Comparison of ENCODE assay signal across 8 cellular contexts in the genomic region with DNA sequence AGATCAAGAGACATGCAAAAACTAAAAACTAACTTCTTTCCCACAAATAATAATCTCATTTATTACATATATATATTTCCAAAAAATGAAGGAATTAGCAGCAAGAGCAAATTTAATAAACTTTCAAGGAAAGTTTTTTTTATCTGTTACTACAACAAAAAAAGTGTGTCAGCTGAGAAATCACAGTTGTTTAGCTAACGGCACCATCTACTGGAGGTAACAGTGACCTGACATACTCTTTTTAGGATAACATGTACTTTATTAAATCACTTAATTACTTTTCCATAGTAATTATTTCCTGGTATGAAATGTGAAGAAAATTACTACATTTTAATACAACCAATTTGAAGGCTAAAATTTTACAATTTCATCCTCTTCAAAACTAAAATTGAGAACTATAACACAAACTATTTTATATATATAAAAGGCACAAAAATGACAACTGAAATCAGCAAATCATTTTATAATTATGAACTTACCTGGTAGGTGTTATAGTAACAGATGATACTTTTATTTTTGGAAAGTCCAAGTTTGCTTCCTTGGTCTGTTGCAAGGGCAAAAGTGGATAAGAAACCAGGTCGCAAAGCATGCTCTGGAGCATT. TPM values are rescaled to one million over a fixed set of nuclear protein-coding genes. Genes with fewer than 3 reads are reported as not detected.
DNase-seq lines count a peak whose midpoint lies in the region; ATAC-seq, FAIRE-seq and TF ChIP-seq lines count a peak whose summit lies in the region.

No MANE protein-coding gene starts in this region.

- no peaks in the 10 kb centered on the region for H3K4me1 Mint-ChIP-seq in GM23338
- H3K4me1 Mint-ChIP-seq in stimulated activated memory B cell treated with anti-CD40 and anti-IgM and Interleukin-4, amounts not matched to agents 10 μg/mL and 1 μg/mL and 100 μg/mL, for 72 hours = peaks cover 6% of the 10 kb centered on the region

- ATAC-seq in GM23338 = no peak
- ATAC-seq in pancreas = peak in 1 of 4 donors; percentile 56
- ATAC-seq in HG03095 (IDR thresholded peaks at IDR 0.05; ENCODE audit: unreplicated experiment) = no peak
- ATAC-seq in stimulated activated memory B cell treated with anti-CD40 and anti-IgM and Interleukin-4, amounts not matched to agents 10 μg/mL and 1 μg/mL and 100 μg/mL, for 72 hours = no peak

- H3K27ac Mint-ChIP-seq in GM23338 = no peak overlapping the region
- no peak overlapping the region for H3K27ac Mint-ChIP-seq in stimulated activated memory B cell treated with anti-CD40 and anti-IgM and Interleukin-4, amounts not matched to agents 10 μg/mL and 1 μg/mL and 100 μg/mL, for 72 hours

- H3K14ac ChIP-seq in H1 (ENCODE audit: insufficient read length) = no peak overlapping the region

- intact Hi-C loops in OCI-LY7 (cut with micrococcal nuclease; ENCODE audit: unreplicated experiment) = loop anchor here (1.0 kb wide), 2 partner anchors 77 to 322 kb away; no protein-coding TSS in a partner anchor
- intact Hi-C loops in pancreas (cut with DNase I) = no loop called here

- POLR2A ChIA-PET in OCI-LY7 (lab: Charles Lee) = interaction anchor here (0.9 to 1.2 kb wide), 2 partner anchors 64 to 69 kb away, joined by 4 to 5 read pairs; a partner anchor contains a TSS
- POLR2A ChIA-PET in H1 (lab: Charles Lee; ENCODE audit: partially characterized antibody) = interaction anchor here (0.9 to 1.1 kb wide), 2 partner anchors 64 to 77 kb away, joined by 3 to 4 read pairs; no protein-coding TSS in a partner anchor

- H3K4ac ChIP-seq in H1 (replicated peaks; ENCODE audit: insufficient read length, low read depth, low read length) = no peak overlapping the region

- H2AFZ ChIP-seq in GM23338 = no peak overlapping the region
- no peak overlapping the region for H2AFZ ChIP-seq in OCI-LY7 (ENCODE audit: low read length)
- no peak overlapping the region for H2AFZ ChIP-seq in H1 (ENCODE audit: low read length)

- no peaks in the 10 kb centered on the region for H3K79me1 ChIP-seq in H1 (ENCODE audit: low read depth, low read length)

- no peak overlapping the region for H2BK5ac ChIP-seq in H1 (ENCODE audit: low read depth, low read length)

- H3K9me3 ChIP-seq in OCI-LY7 (ENCODE audit: low read length) (no peaks in the 10 kb centered on the region), H1 (ENCODE audit: insufficient read depth in 2 of 2, low read depth in 1 of 2, low read length in 1 of 2) (no peaks in the 10 kb centered on the region), pancreas (no peaks in the 10 kb centered on the region)

- peak; percentile 71 to 79 for TF ChIP-seq RAD21 in H1 (IDR thresholded peaks at IDR 0.05 in 1 of 2, conservative IDR thresholded peaks at IDR 0.05 in 1 of 2; ENCODE audit: low read depth in 2 of 2, low read length in 2 of 2)

- H3K27me3 Mint-ChIP-seq in GM23338 (ENCODE audit: insufficient read depth, low read depth, poor library complexity) = no peaks in the 10 kb centered on the region
- H3K27me3 Mint-ChIP-seq in stimulated activated memory B cell treated with anti-CD40 and anti-IgM and Interleukin-4, amounts not matched to agents 10 μg/mL and 1 μg/mL and 100 μg/mL, for 72 hours = no peaks in the 10 kb centered on the region

- H4K5ac ChIP-seq in H1 (ENCODE audit: insufficient read length, low read depth, low read length) = no peak overlapping the region

- WGBS in H1 (ENCODE audit: extremely low coverage in 1 of 2, insufficient coverage in 1 of 2, insufficient read length in 1 of 2, insufficient replicate concordance in 2 of 2, low coverage in 1 of 2, low lambda C conversion rate in 2 of 2, missing lambda C conversion rate in 1 of 2), 2 experiments = 93% methylated on average over 2 of the region's 2 CpGs; no CpG with 5 or more reads in 1 of the 2 experiments
- WGBS in pancreas, 2 donors = 61 to 65% methylated on average over 2 of the region's 2 CpGs

- CTCF ChIA-PET in OCI-LY7 (lab: Charles Lee; ENCODE audit: unreplicated experiment) (no interaction called here), H1 (lab: Charles Lee; ENCODE audit: partially characterized antibody) (interaction anchor here (0.6 to 2.7 kb wide), 17 partner anchors 33 to 1764 kb away, joined by 3 to 13 read pairs (median 3); no protein-coding TSS in a partner anchor)

- no peak for TF ChIP-seq POLR2A in H1 (IDR thresholded peaks at IDR 0.05; ENCODE audit: control extremely low read depth in 1 of 2, low read depth in 2 of 2, low read length in 2 of 2)

- no peak for TF ChIP-seq EP300 in H1 (IDR thresholded peaks at IDR 0.05; ENCODE audit: borderline replicate concordance in 1 of 2, low read depth in 2 of 2, low read length in 2 of 2)

- H4K8ac ChIP-seq in H1 (ENCODE audit: extremely low read depth, insufficient read depth, low read length) = no peak overlapping the region

- H2AK5ac ChIP-seq in H1 (ENCODE audit: low read depth, low read length) = no peak overlapping the region

- H4K20me1 ChIP-seq in GM23338 (replicated peaks; ENCODE audit: insufficient read depth) (no peaks in the 10 kb centered on the region), OCI-LY7 (ENCODE audit: insufficient read depth, low read length) (no peaks in the 10 kb centered on the region), H1 (replicated peaks in 1 of 2; ENCODE audit: control insufficient read depth in 1 of 2, insufficient read depth in 2 of 2, low read length in 2 of 2) (peaks cover 2 to 4% of the 10 kb centered on the region in 2 experiments)

- H3K79me2 ChIP-seq in GM23338 (replicated peaks; ENCODE audit: insufficient read depth) (no peaks in the 10 kb centered on the region; the same call in 1 of the 2 replicates), OCI-LY7 (ENCODE audit: insufficient read depth, low read depth, low read length) (peaks cover 4% of the 10 kb centered on the region; the same call in 1 of the 2 replicates), H1 (ENCODE audit: control insufficient read depth in 1 of 2, insufficient read depth in 2 of 2, low read length in 2 of 2) (peaks cover 0 to 11% of the 10 kb centered on the region in 2 experiments; a peak in 2 of 4 replicates)

- no peaks in the 10 kb centered on the region for H3K9me2 ChIP-seq in GM23338 (ENCODE audit: insufficient read depth)
- H3K9me2 ChIP-seq in OCI-LY7 (ENCODE audit: insufficient read depth, low read length) = no peaks in the 10 kb centered on the region

- H3K4me1 ChIP-seq in GM23338 (ENCODE audit: insufficient read depth) (no peaks in the 10 kb centered on the region), OCI-LY7 (ENCODE audit: insufficient read depth, low read length, poor library complexity, severe bottlenecking) (no peaks in the 10 kb centered on the region), H1 (replicated peaks in 1 of 4; ENCODE audit: control insufficient read depth in 3 of 4, insufficient read depth in 4 of 4, low read length in 3 of 4) (no peaks in the 10 kb centered on the region), pancreas (peaks cover 3 to 9% (median 9%) of the 10 kb centered on the region in 3 donors)

- no peak overlapping the region for H3K4me3 Mint-ChIP-seq in GM23338
- no peak overlapping the region for H3K4me3 Mint-ChIP-seq in stimulated activated memory B cell treated with anti-CD40 and anti-IgM and Interleukin-4, amounts not matched to agents 10 μg/mL and 1 μg/mL and 100 μg/mL, for 72 hours

- H3K27ac ChIP-seq in GM23338 (ENCODE audit: low read depth) = no peak overlapping the region
- no peak overlapping the region for H3K27ac ChIP-seq in OCI-LY7 (ENCODE audit: low read depth, low read length, poor library complexity, severe bottlenecking)
- no peak overlapping the region for H3K27ac ChIP-seq in H1 (ENCODE audit: low read depth, low read length)
- H3K27ac ChIP-seq in pancreas = no peak overlapping the region

- BruUV-seq in OCI-LY7 (replicated peaks; lab: Mats Ljungman, UMichigan) = no TSS peak

- H3K4me2 ChIP-seq in GM23338 = no peak overlapping the region
- H3K4me2 ChIP-seq in OCI-LY7 (ENCODE audit: low read length) = no peak overlapping the region
- no peak overlapping the region for H3K4me2 ChIP-seq in H1 (ENCODE audit: insufficient read depth in 1 of 2, low read depth in 2 of 2, low read length in 2 of 2)

- H3K4me3 ChIP-seq in GM23338 (no peak overlapping the region), OCI-LY7 (ENCODE audit: low read depth, low read length, poor library complexity, severe bottlenecking) (no peak overlapping the region), H1 (ENCODE audit: extremely low read depth in 1 of 4, insufficient read depth in 2 of 4, low read depth in 3 of 4, low read length in 4 of 4) (no peak overlapping the region), pancreas (no peak overlapping the region)

- H3K27me3 ChIP-seq in GM23338 (ENCODE audit: insufficient read depth) (no peaks in the 10 kb centered on the region), H1 (replicated peaks in 1 of 4; ENCODE audit: control insufficient read depth in 3 of 4, extremely low read depth in 1 of 4, insufficient read depth in 3 of 4, low read length in 3 of 4) (no peaks in the 10 kb centered on the region), pancreas (no peaks in the 10 kb centered on the region)

- no peak overlapping the region for H3K18ac ChIP-seq in H1 (ENCODE audit: extremely low read depth, low read length)

- no peak overlapping the region for H2BK15ac ChIP-seq in H1 (ENCODE audit: low read length)

- H2BK20ac ChIP-seq in H1 (ENCODE audit: low read length) = no peak overlapping the region

- peaks cover 5% of the 10 kb centered on the region; the same call in 2 of the 3 replicates for H3K36me3 Mint-ChIP-seq in GM23338 (ENCODE audit: low read depth)
- peaks cover 12% of the 10 kb centered on the region for H3K36me3 Mint-ChIP-seq in stimulated activated memory B cell treated with anti-CD40 and anti-IgM and Interleukin-4, amounts not matched to agents 10 μg/mL and 1 μg/mL and 100 μg/mL, for 72 hours

- no peaks in the 10 kb centered on the region for H3K9me3 Mint-ChIP-seq in GM23338
- H3K9me3 Mint-ChIP-seq in stimulated activated memory B cell treated with anti-CD40 and anti-IgM and Interleukin-4, amounts not matched to agents 10 μg/mL and 1 μg/mL and 100 μg/mL, for 72 hours = no peaks in the 10 kb centered on the region

- H3K23me2 ChIP-seq in H1 (ENCODE audit: low read depth, low read length) = no peaks in the 10 kb centered on the region

- H3K23ac ChIP-seq in H1 (ENCODE audit: insufficient read length) = no peak overlapping the region

- no peak overlapping the region for H4K91ac ChIP-seq in H1 (replicated peaks; ENCODE audit: insufficient read length, low read length)

- H3K9ac ChIP-seq in H1 (replicated peaks in 1 of 4; ENCODE audit: extremely low read depth in 1 of 4, low read depth in 3 of 4, low read length in 3 of 4) = no peak overlapping the region

- H2BK12ac ChIP-seq in H1 (ENCODE audit: low read depth, low read length) = no peak overlapping the region

- FAIRE-seq in H1 (lab: Jason Lieb, UNC) (no peak), pancreas (lab: Jason Lieb, UNC) (peak; percentile 95)

- H3K36me3 ChIP-seq in GM23338 (ENCODE audit: insufficient read depth) (no peaks in the 10 kb centered on the region), OCI-LY7 (ENCODE audit: insufficient read depth, low read length) (peaks cover 56% of the 10 kb centered on the region), H1 (ENCODE audit: control insufficient read depth in 2 of 4, insufficient read depth in 4 of 4, low read length in 3 of 4) (peaks cover 0 to 23% (median 6%) of the 10 kb centered on the region in 4 experiments; a peak in 4 of 8 replicates), pancreas (peaks cover 0 to 24% (median 17%) of the 10 kb centered on the region in 3 donors)

- DNase-seq in NCI-H345 (lab: John Stamatoyannopoulos, UW) = peak; percentile 3
- no peak for DNase-seq in NCI-H345 treated with DMSO at 0.1 percent for 48 hours (lab: John Stamatoyannopoulos, UW; ENCODE audit: unreplicated experiment)
- DNase-seq in GM23338 (ENCODE audit: low spot score) = peak; percentile 59
- DNase-seq in OCI-LY7 (ENCODE audit: low spot score) = peak; percentile 66
- DNase-seq in H1 (ENCODE audit: low read depth in 1 of 2, low spot score in 2 of 2) = no peak
- no peak for DNase-seq in pancreas

- TF ChIP-seq CTCF in GM23338 (conservative IDR thresholded peaks at IDR 0.05; ENCODE audit: low read depth in 2 of 2) (peak; percentile 67 to 73), OCI-LY7 (conservative IDR thresholded peaks at IDR 0.05; ENCODE audit: low read length) (peak; percentile 88), H1 (IDR thresholded peaks at IDR 0.05; ENCODE audit: control extremely low read depth in 1 of 3, insufficient read depth in 1 of 3, low read depth in 1 of 3, low read length in 3 of 3) (peak in 2 of 3 experiments; percentile 42 to 49; a peak in 2 of 4 replicates), pancreas (IDR thresholded peaks at IDR 0.05) (peak in 2 of 4 donors; percentile 16 to 27)

- H3F3A ChIP-seq in GM23338 (replicated peaks; ENCODE audit: low read depth) = no peaks in the 10 kb centered on the region

- H3K56ac ChIP-seq in H1 (replicated peaks; ENCODE audit: insufficient read length, low read depth, low read length) = no peak overlapping the region

- H2BK120ac ChIP-seq in H1 (replicated peaks; ENCODE audit: low read depth, low read length) = no peak overlapping the region

RNA-seq across cellular contexts. Expression of a gene that starts 9.1 kb away (rescaled TPM):
- total RNA-seq in GM23338 (2014; rRNA removed; shearing (Covaris generic)) = 36.7 and 40.8 TPM in 2 replicates
- polyA plus RNA-seq in GM23338 (2016; fragmentation: Nextera tagmentation; extraction: Ambion mirVana) (60.7 and 64.5 TPM in 2 replicates), H1 (2011; rRNA removed) (12.7 and 34.4 TPM in 2 replicates), pancreas (10 to 100 TPM; 26.5 to 38.7 TPM)
- total RNA-seq in OCI-LY7 (2014; rRNA removed; shearing (Covaris generic)) = 11.9 and 18.5 TPM in 2 replicates
- total RNA-seq in OCI-LY7 (2022) (22.8 and 27.3 TPM in 2 replicates), pancreas (10 to 100 TPM in 5 of 6 donors, 1 to 10 TPM in 1; 8.4 to 25.6 (median 15.2) TPM)
- total RNA-seq in H1 (2021; fragmentation: NEBNext Ultra II Directional; extraction: Animal tissue kit (Norgen Biotek cat#: 25700)) = 24.0 and 25.1 TPM in 2 replicates
- polyA plus RNA-seq in H1 (2011; cell fraction: cytosol; rRNA removed) = 26.8 TPM
- 3.4 TPM for polyA plus RNA-seq in H1 (2011; cell fraction: nucleus; rRNA removed)
- polyA plus RNA-seq in H1 (2012, experiment 1 of 2) = 12.3 to 32.3 TPM (median 15.4 TPM) in 4 replicates
- 4.9 TPM for polyA plus RNA-seq in H1 (2012, experiment 2 of 2)
- polyA plus RNA-seq in H1 (2013, experiment 1 of 2) = 18.3 TPM
- polyA plus RNA-seq in H1 (2013, experiment 2 of 2) = 17.8 TPM
- 7.4 and 15.1 TPM in 2 replicates for polyA minus RNA-seq in H1 (2011; rRNA and poly(A)+ RNA removed)
- 5.1 TPM for polyA minus RNA-seq in H1 (2011; cell fraction: cytosol; rRNA and poly(A)+ RNA removed)
- polyA minus RNA-seq in H1 (2011; cell fraction: nucleus; rRNA and poly(A)+ RNA removed) = 9.3 TPM

Comparison
In these comparisons a context has a peak if more than half of its experiments do, and no peak if none do; other contexts are left out.
1. DNase-seq: peak in NCI-H345 (single experiment), GM23338 (single experiment) and OCI-LY7 (single experiment); none in NCI-H345 treated with DMSO at 0.1 percent for 48 hours (single experiment), H1 (0 of 2) and pancreas (0 of 6).